In the genomic region with DNA sequence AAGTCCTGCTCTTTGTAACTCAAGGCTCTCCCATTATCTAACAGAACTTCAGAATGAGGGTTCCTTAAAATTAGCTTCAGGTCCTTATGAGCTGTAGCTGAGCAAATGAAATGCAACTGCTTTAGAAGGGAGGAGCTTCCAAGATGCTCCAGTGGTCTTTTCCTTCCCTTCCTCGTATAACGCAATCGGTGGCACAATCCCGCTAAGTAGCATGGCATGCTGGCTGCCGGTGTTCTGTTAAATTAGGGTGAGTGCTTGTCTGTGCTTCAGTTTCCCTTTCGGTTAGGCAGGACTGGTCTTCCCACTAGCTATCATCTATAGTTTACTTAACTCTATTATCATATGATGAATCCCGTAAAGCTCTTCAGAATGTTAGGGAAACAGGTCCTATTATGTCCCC, we compare ENCODE assay signal across 8 cellular contexts. TPM values are rescaled to one million over a fixed set of nuclear protein-coding genes. Genes with fewer than 3 reads are reported as not detected.
DNase-seq lines count a peak whose midpoint lies in the region; ATAC-seq and TF ChIP-seq lines count a peak whose summit lies in the region.

No MANE protein-coding gene starts in this region.

- H3K4me3 Mint-ChIP-seq in activated T-cell treated with anti-CD3 and anti-CD28 coated beads, Interleukin-2, amount 50 U/mL, for 72 hours = peak overlapping the region; percentile 84 to 95

- H3K4me1 Mint-ChIP-seq in activated T-cell treated with anti-CD3 and anti-CD28 coated beads, Interleukin-2, amount 50 U/mL, for 72 hours (ENCODE audit: low read depth) = peaks cover 47% of the 10 kb centered on the region

- peak overlapping the region; percentile 91 for H3K27ac Mint-ChIP-seq in activated T-cell treated with anti-CD3 and anti-CD28 coated beads, Interleukin-2, amount 50 U/mL, for 72 hours

- peak; percentile 30 to 43 for ATAC-seq in activated T-cell treated with anti-CD3 and anti-CD28 coated beads, Interleukin-2, amount 50 U/mL, for 72 hours (replicated peaks in 1 of 2)
- ATAC-seq in left lung = peak; percentile 43

- intact Hi-C loops in left lung (cut with DNase I) = no loop called here

- H3K36me3 ChIP-seq in Loucy (ENCODE audit: insufficient read depth, low read length) (no peaks in the 10 kb centered on the region), left lung (no peaks in the 10 kb centered on the region), stomach smooth muscle (ENCODE audit: control insufficient read depth in 2 of 2, insufficient read depth in 2 of 2, low read length in 2 of 2) (no peaks in the 10 kb centered on the region)

- H3K9me3 ChIP-seq in Loucy (ENCODE audit: insufficient read depth, low read depth, low read length) (no peaks in the 10 kb centered on the region), left lung (no peaks in the 10 kb centered on the region), stomach smooth muscle (ENCODE audit: control insufficient read depth in 2 of 2, low read length in 2 of 2) (no peaks in the 10 kb centered on the region)

- H3K4me3 ChIP-seq in Loucy (ENCODE audit: low read length, poor library complexity, severe bottlenecking) (peak overlapping the region; percentile 97), astrocyte of the cerebellum (ENCODE audit: low read depth, low read length) (peak overlapping the region; percentile 43), left lung (peak overlapping the region; percentile 62 to 79), stomach smooth muscle (ENCODE audit: low read length in 2 of 2) (peak overlapping the region; percentile 88 to 90)

- H3K36me3 Mint-ChIP-seq in activated T-cell treated with anti-CD3 and anti-CD28 coated beads, Interleukin-2, amount 50 U/mL, for 72 hours (ENCODE audit: insufficient read depth in 2 of 2) = peaks cover 5 to 7% of the 10 kb centered on the region in 2 donors

- H3K27me3 ChIP-seq in Loucy (ENCODE audit: insufficient read depth, low read length, poor library complexity, severe bottlenecking) (no peaks in the 10 kb centered on the region), left lung (no peaks in the 10 kb centered on the region), stomach smooth muscle (ENCODE audit: control insufficient read depth in 1 of 2, insufficient read depth in 2 of 2, low read length in 2 of 2) (no peaks in the 10 kb centered on the region)

- peak overlapping the region; percentile 88 for H2AFZ ChIP-seq in Loucy (ENCODE audit: low read length)

- H3K9ac ChIP-seq in Loucy (ENCODE audit: low read depth, low read length, poor library complexity, severe bottlenecking) = peak overlapping the region; percentile 85
- H3K9ac ChIP-seq in stomach smooth muscle (ENCODE audit: low read length in 2 of 2) = peak overlapping the region; percentile 91

- H3K4me1 ChIP-seq in Loucy (ENCODE audit: insufficient read depth, low read length, poor library complexity, severe bottlenecking) (peaks cover 55% of the 10 kb centered on the region), left lung (peaks cover 18 to 59% of the 10 kb centered on the region in 2 donors), stomach smooth muscle (ENCODE audit: control insufficient read depth, insufficient read depth, low read length) (peaks cover 21% of the 10 kb centered on the region)

- peak overlapping the region; percentile 89 to 92 for H3K27ac ChIP-seq in left lung
- H3K27ac ChIP-seq in stomach smooth muscle (ENCODE audit: low read length) = peak overlapping the region; percentile 58

- peaks cover 7% of the 10 kb centered on the region; the same call in 1 of the 2 replicates for H3K79me2 ChIP-seq in Loucy (ENCODE audit: insufficient read depth, low read length)

- H3F3A ChIP-seq in Loucy (ENCODE audit: low read depth) = no peaks in the 10 kb centered on the region

- no peaks in the 10 kb centered on the region for H4K20me1 ChIP-seq in Loucy (ENCODE audit: insufficient read depth, low read length, poor library complexity, severe bottlenecking)

- peak; percentile 27 to 31 for DNase-seq in activated T-cell treated with anti-CD3 and anti-CD28 coated beads, Interleukin-2, amount 50 U/mL, for 72 hours
- no peak for DNase-seq in activated T-cell treated with anti-CD3 and anti-CD28 coated beads, Interleukin-2, amount 50 U/mL, for 1 hour
- DNase-seq in astrocyte of the cerebellum (ENCODE audit: low read depth) = no peak
- DNase-seq in left lung = no peak
- DNase-seq in SKM-1 (lab: John Stamatoyannopoulos, UW; ENCODE audit: unreplicated experiment) = no peak
- DNase-seq in stimulated activated naive CD4-positive, alpha-beta T cell treated with Interleukin-2 at 50 U/mL for 16 hours (lab: John Stamatoyannopoulos, UW) = no peak

- H3K4me2 ChIP-seq in Loucy (ENCODE audit: low read depth, low read length, poor library complexity, severe bottlenecking) = peak overlapping the region; percentile 87

- in situ Hi-C loops in astrocyte of the cerebellum (cut with HindIII; ENCODE audit: low sequenced_read_pairs) = no loop called here

- H3K27me3 Mint-ChIP-seq in activated T-cell treated with anti-CD3 and anti-CD28 coated beads, Interleukin-2, amount 50 U/mL, for 72 hours (ENCODE audit: low read depth) = no peaks in the 10 kb centered on the region

- no peak for TF ChIP-seq CTCF in Loucy (conservative IDR thresholded peaks at IDR 0.05; ENCODE audit: low read length)
- TF ChIP-seq CTCF in astrocyte of the cerebellum (IDR thresholded peaks at IDR 0.05; ENCODE audit: low read depth, low read length, missing control alignments) = no peak
- TF ChIP-seq CTCF in left lung (IDR thresholded peaks at IDR 0.05) = no peak

- no peaks in the 10 kb centered on the region for H3K9me3 Mint-ChIP-seq in activated T-cell treated with anti-CD3 and anti-CD28 coated beads, Interleukin-2, amount 50 U/mL, for 72 hours

- no peaks in the 10 kb centered on the region for H3K9me2 ChIP-seq in Loucy (replicated peaks; ENCODE audit: low read depth, low read length)

RNA-seq across cellular contexts. Expression of a gene that starts 0.9 kb away (rescaled TPM):
- total RNA-seq in activated T-cell treated with anti-CD3 and anti-CD28 coated beads, Interleukin-2, amount 50 U/mL, for 72 hours = 10 to 100 TPM; 33.4 to 37.4 TPM
- 10 to 100 TPM; 24.4 to 42.9 TPM for total RNA-seq in left lung

Comparison
In these comparisons a context has a peak if more than half of its experiments do, and no peak if none do; other contexts are left out.
1. DNase-seq: peak in activated T-cell treated with anti-CD3 and anti-CD28 coated beads, Interleukin-2, amount 50 U/mL, for 72 hours (2 of 2); none in activated T-cell treated with anti-CD3 and anti-CD28 coated beads, Interleukin-2, amount 50 U/mL, for 1 hour (single experiment), astrocyte of the cerebellum (single experiment), left lung (0 of 2), SKM-1 (single experiment) and stimulated activated naive CD4-positive, alpha-beta T cell treated with Interleukin-2 at 50 U/mL for 16 hours (single experiment).
2. H3K4me3 ChIP-seq: peak in every context shown above with its lines; median percentile 97 in Loucy; 89 in stomach smooth muscle; 70 in left lung; 43 in astrocyte of the cerebellum.